Comparison of ENCODE assay signal across 1 cellular context in genomic region chr11:129820228-129820627, GRCh38. TPM values are rescaled to one million over a fixed set of nuclear protein-coding genes. Genes with fewer than 3 reads are reported as not detected.
"Had no signal": no experiment of that assay in that cellular context is flagged by ENCODE, and none has a peak within 500 bp of the region (broad histone marks: within the 10 kb centered on the region; RNA-seq: fewer than 3 reads in every experiment).

No MANE protein-coding gene starts in this region.

RNA-seq across cellular contexts. Expression of gene TMEM45B, which starts 4.6 kb away (rescaled TPM):
- total RNA-seq: H1 had no signal
